Comparison of ENCODE assay signal across 30 cellular contexts in the genomic region with DNA sequence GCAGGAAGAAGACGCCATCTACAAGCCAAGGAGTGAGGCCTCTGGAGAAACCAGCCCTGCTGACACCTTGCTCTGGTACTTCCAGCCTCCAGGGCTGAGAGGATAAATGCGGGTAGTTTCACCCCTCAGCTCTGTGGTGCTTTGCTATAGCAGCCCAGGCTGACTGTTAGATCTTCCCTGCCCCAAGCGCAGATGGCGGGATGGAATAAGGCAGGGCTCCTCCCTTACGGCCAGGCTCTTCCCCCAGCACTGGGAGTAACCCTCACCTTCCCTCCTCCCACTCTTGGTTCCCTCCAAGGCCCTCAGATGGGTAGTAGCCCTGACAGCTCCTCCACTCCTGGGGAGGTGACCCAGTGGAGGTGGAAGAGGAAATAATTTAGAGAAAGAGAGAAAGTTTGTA.
"Had no signal": no experiment of that assay in that cellular context is flagged by ENCODE, and none has a peak within 500 bp of the region (broad histone marks: within the 10 kb centered on the region; RNA-seq: fewer than 3 reads in every experiment).

No MANE protein-coding gene starts in this region.

- H3K27me3 ChIP-seq: brain microvascular endothelial cell, MG63, Peyer's patch had no signal

- H3K4me3 ChIP-seq: MG63, Peyer's patch had no signal

- H3K4me1 Mint-ChIP-seq: activated CD4-positive, alpha-beta T cell treated with anti-CD3 and anti-CD28 coated beads, Interleukin-2, amount 10 ng/mL, durations not matched to agents 24 days and 14 days; activated naive CD8-positive, alpha-beta T cell treated with anti-CD3 and anti-CD28 coated beads for 36 hours; T-cell had no signal

- H3K27ac Mint-ChIP-seq: activated CD4-positive, alpha-beta T cell treated with anti-CD3 and anti-CD28 coated beads, Interleukin-2, amount 10 ng/mL, durations not matched to agents 24 days and 14 days; activated CD8-positive, alpha-beta T cell treated with anti-CD3 and anti-CD28 coated beads, Interleukin-2, amount 10 ng/mL, durations not matched to agents 7 days and 5 days; activated naive CD8-positive, alpha-beta T cell treated with anti-CD3 and anti-CD28 coated beads for 36 hours; activated T-cell treated with anti-CD3 and anti-CD28 coated beads, Interleukin-2, amount 50 U/mL, for 24 hours; T-cell; T-helper 17 cell had no signal

- H3K9me3 ChIP-seq: MG63, Peyer's patch had no signal

- DNase-seq: activated CD4-positive, alpha-beta T cell treated with anti-CD3 and anti-CD28 coated beads, Interleukin-2, amount 10 ng/mL, durations not matched to agents 24 days and 14 days; activated CD4-positive, alpha-beta T cell treated with anti-CD3 and anti-CD28 coated beads, Interleukin-2, amount 50 U/mL, for 48 hours; activated CD8-positive, alpha-beta T cell treated with anti-CD3 and anti-CD28 coated beads, Interleukin-2, amount 10 ng/mL, durations not matched to agents 7 days and 5 days; activated naive CD4-positive, alpha-beta T cell; activated naive CD4-positive, alpha-beta T cell treated with anti-CD3 and anti-CD28 coated beads, Interleukin-2, amount 50 U/mL, for 16 hours; activated naive CD8-positive, alpha-beta T cell treated with anti-CD3 and anti-CD28 coated beads for 36 hours; activated T-cell treated with anti-CD3 and anti-CD28 coated beads, Interleukin-2, amount 50 U/mL, for 24 hours; amniotic stem cell; brain microvascular endothelial cell; central memory CD4-positive, alpha-beta T cell; Kasumi-1; KG1; MG63; NCI-H1048; NCI-H1436 treated with DMSO at 0.1 percent for 48 hours; NCI-H1694 treated with DMSO at 0.1 percent for 48 hours; NCI-H2029; NCI-H510A; NCI-H526; NCI-H748 treated with DMSO at 0.1 percent for 48 hours; NK-92 treated with Interleukin-12 subunit alpha and Interleukin-12 subunit beta, amount 100 ng/mL, for 24 hours; PC-3; RPMI8226; SIG-M5; T-cell; T-helper 17 cell; T1000 had no signal

- H3K4me3 Mint-ChIP-seq: activated CD4-positive, alpha-beta T cell treated with anti-CD3 and anti-CD28 coated beads, Interleukin-2, amount 10 ng/mL, durations not matched to agents 24 days and 14 days; activated CD8-positive, alpha-beta T cell treated with anti-CD3 and anti-CD28 coated beads, Interleukin-2, amount 10 ng/mL, durations not matched to agents 7 days and 5 days; activated naive CD8-positive, alpha-beta T cell treated with anti-CD3 and anti-CD28 coated beads for 36 hours; activated T-cell treated with anti-CD3 and anti-CD28 coated beads, Interleukin-2, amount 50 U/mL, for 24 hours; T-cell; T-helper 17 cell had no signal

- H3K27ac ChIP-seq: brain microvascular endothelial cell, Peyer's patch had no signal

- H3K27me3 Mint-ChIP-seq: activated naive CD8-positive, alpha-beta T cell treated with anti-CD3 and anti-CD28 coated beads for 36 hours; activated T-cell treated with anti-CD3 and anti-CD28 coated beads, Interleukin-2, amount 50 U/mL, for 24 hours; T-cell; T-helper 17 cell had no signal

- H3K36me3 Mint-ChIP-seq: activated naive CD8-positive, alpha-beta T cell treated with anti-CD3 and anti-CD28 coated beads for 36 hours; T-cell had no signal

- H3K36me3 ChIP-seq: brain microvascular endothelial cell, MG63, Peyer's patch had no signal

- ATAC-seq: activated CD8-positive, alpha-beta T cell treated with anti-CD3 and anti-CD28 coated beads, Interleukin-2, amount 10 ng/mL, durations not matched to agents 7 days and 5 days; PC-3; Right ventricle myocardium inferior; SK-N-SH treated with all-trans-retinoic acid at 6 μM for 48 hours; T-cell; T-helper 17 cell had no signal

- H3K9me3 Mint-ChIP-seq: activated CD4-positive, alpha-beta T cell treated with anti-CD3 and anti-CD28 coated beads, Interleukin-2, amount 10 ng/mL, durations not matched to agents 24 days and 14 days; activated naive CD8-positive, alpha-beta T cell treated with anti-CD3 and anti-CD28 coated beads for 36 hours; activated T-cell treated with anti-CD3 and anti-CD28 coated beads, Interleukin-2, amount 50 U/mL, for 24 hours; T-cell had no signal
